In genomic region chr5:96176022-96176421, GRCh38 we compare ENCODE assay signal across 35 cellular contexts.
DNase-seq lines count a peak whose midpoint lies in the region; ATAC-seq, FAIRE-seq and TF ChIP-seq lines count a peak whose summit lies in the region.
"Had no signal": no experiment of that assay in that cellular context is flagged by ENCODE, and none has a peak within 500 bp of the region (broad histone marks: within the 10 kb centered on the region; RNA-seq: fewer than 3 reads in every experiment).

No MANE protein-coding gene starts in this region.

- CTCF ChIA-PET in Caco-2 (lab: Charles Lee), result no interaction called here

- peak overlapping the region; percentile 55 for H3K27ac ChIP-seq in VCaP
- H3K27ac ChIP-seq in foreskin keratinocyte, result peak overlapping the region; percentile 48
- H3K27ac ChIP-seq: A549, cardiac muscle cell, esophagus muscularis mucosa, gastroesophageal sphincter, hepatocyte, neutrophil, psoas muscle, thyroid gland, vagina had no signal

- H3K27ac Mint-ChIP-seq in Caco-2 (ENCODE audit: unreplicated experiment), result peak overlapping the region; percentile 40
- H3K27ac Mint-ChIP-seq: activated B cell treated with CpG ODN at 0.5 μM for 24 hours; activated CD4-positive, alpha-beta memory T cell treated with anti-CD3 and anti-CD28 coated beads for 36 hours; activated T-helper 1 cell treated with anti-CD3 and anti-CD28 coated beads, Interleukin-12 subunit alpha, Interleukin-12 subunit beta, Interleukin-2, Interleukin-4 antibody, amounts not matched to agents 30 ng/mL and 10 ng/mL and 1 ng/mL, durations not matched to agents 14 hours and 24 hours and 36 hours; B cell; H9; memory B cell; stimulated activated naive CD8-positive, alpha-beta T cell treated with anti-CD3 and anti-CD28 coated beads, Interleukin-15, amount 100 ng/mL, for 72 hours had no signal

- TF ChIP-seq CTCF in Caco-2 (IDR thresholded peaks at IDR 0.05; ENCODE audit: insufficient read depth in 1 of 2, low read depth in 1 of 2, low read length in 1 of 2, severe bottlenecking in 1 of 2, unreplicated experiment in 1 of 2) (no peak), VCaP (conservative IDR thresholded peaks at IDR 0.05) (no peak), foreskin keratinocyte (conservative IDR thresholded peaks at IDR 0.05) (no peak)

- BruUV-seq in Caco-2 (replicated peaks; lab: Mats Ljungman, UMichigan), result no TSS peak

- H3K4me1 ChIP-seq in Caco-2 (peaks cover 17% of the 10 kb centered on the region), foreskin keratinocyte (peaks cover 42% of the 10 kb centered on the region)
- H3K4me1 ChIP-seq: psoas muscle, thyroid gland had no signal

- H3K4me3 ChIP-seq in Caco-2 (ENCODE audit: low read depth, low read length), result no peak overlapping the region
- H3K4me3 ChIP-seq: A549, cardiac muscle cell, esophagus muscularis mucosa, gastroesophageal sphincter, hepatocyte, psoas muscle, thyroid gland, vagina had no signal

- no peaks in the 10 kb centered on the region for H3K27me3 Mint-ChIP-seq in Caco-2 (ENCODE audit: insufficient read depth, unreplicated experiment)
- H3K27me3 Mint-ChIP-seq: activated B cell treated with CpG ODN at 0.5 μM for 24 hours had no signal

- no peaks in the 10 kb centered on the region for H3K36me3 Mint-ChIP-seq in Caco-2 (ENCODE audit: insufficient read depth, unreplicated experiment)
- H3K36me3 Mint-ChIP-seq: activated CD4-positive, alpha-beta memory T cell treated with anti-CD3 and anti-CD28 coated beads for 36 hours; memory B cell had no signal

- DNase-seq in Caco-2, result no peak
- peak; percentile 52 for DNase-seq in M059J (ENCODE audit: low read depth)
- no peak for DNase-seq in foreskin keratinocyte
- no peak for DNase-seq in stimulated activated CD4-positive, alpha-beta T cell treated with anti-CD3 and anti-CD28 coated beads, Interleukin-4, amount 100 ng/mL, for 4 hours
- DNase-seq in NCI-H345 (lab: John Stamatoyannopoulos, UW), result no peak
- DNase-seq in GM19239 (ENCODE audit: insufficient read length, low spot score), result no peak
- DNase-seq: activated B cell treated with CpG ODN at 0.5 μM for 24 hours; activated CD4-positive, alpha-beta memory T cell treated with anti-CD3 and anti-CD28 coated beads for 36 hours; activated CD8-positive, alpha-beta memory T cell treated with anti-CD3 and anti-CD28 coated beads, Interleukin-2, amount 50 U/mL, for 4 hours; activated naive CD4-positive, alpha-beta T cell treated with anti-CD3 and anti-CD28 coated beads, Interleukin-2, amount 50 U/mL, for 16 hours; amygdala; cortex of kidney; DMS53; GF-D8; H9; KG1; left colon; NCI-H1417; NCI-H2029 treated with DMSO at 0.1 percent for 48 hours; NCI-H774; psoas muscle; stimulated activated naive CD8-positive, alpha-beta T cell treated with anti-CD3 and anti-CD28 coated beads, Interleukin-15, amount 100 ng/mL, for 72 hours; thyroid gland had no signal

- H3K9me3 Mint-ChIP-seq in Caco-2 (ENCODE audit: unreplicated experiment), result peaks cover 10% of the 10 kb centered on the region
- H3K9me3 Mint-ChIP-seq: activated B cell treated with CpG ODN at 0.5 μM for 24 hours; activated CD4-positive, alpha-beta memory T cell treated with anti-CD3 and anti-CD28 coated beads for 36 hours; activated T-helper 1 cell treated with anti-CD3 and anti-CD28 coated beads, Interleukin-12 subunit alpha, Interleukin-12 subunit beta, Interleukin-2, Interleukin-4 antibody, amounts not matched to agents 30 ng/mL and 10 ng/mL and 1 ng/mL, durations not matched to agents 14 hours and 24 hours and 36 hours; H9; memory B cell; stimulated activated naive CD8-positive, alpha-beta T cell treated with anti-CD3 and anti-CD28 coated beads, Interleukin-15, amount 100 ng/mL, for 72 hours had no signal

- POLR2A ChIA-PET in Caco-2 (lab: Charles Lee), result no interaction called here

- no peaks in the 10 kb centered on the region for H3K9me3 ChIP-seq in Caco-2
- H3K9me3 ChIP-seq: A549, esophagus muscularis mucosa, gastroesophageal sphincter, neutrophil, psoas muscle, thyroid gland, vagina had no signal

- no peak for ATAC-seq in foreskin keratinocyte
- no peak for ATAC-seq in GM18861 (IDR thresholded peaks at IDR 0.05; ENCODE audit: unreplicated experiment)
- ATAC-seq: A549; gastroesophageal sphincter; left colon; psoas muscle; stimulated activated naive CD8-positive, alpha-beta T cell treated with anti-CD3 and anti-CD28 coated beads, Interleukin-15, amount 100 ng/mL, for 72 hours had no signal

- intact Hi-C loops in Caco-2 (cut with micrococcal nuclease; ENCODE audit: unreplicated experiment), result no loop called here

- no peak overlapping the region for H3K4me3 Mint-ChIP-seq in Caco-2 (ENCODE audit: unreplicated experiment)
- H3K4me3 Mint-ChIP-seq: activated B cell treated with CpG ODN at 0.5 μM for 24 hours; activated CD4-positive, alpha-beta memory T cell treated with anti-CD3 and anti-CD28 coated beads for 36 hours; activated T-helper 1 cell treated with anti-CD3 and anti-CD28 coated beads, Interleukin-12 subunit alpha, Interleukin-12 subunit beta, Interleukin-2, Interleukin-4 antibody, amounts not matched to agents 30 ng/mL and 10 ng/mL and 1 ng/mL, durations not matched to agents 14 hours and 24 hours and 36 hours; B cell; H9; memory B cell; stimulated activated naive CD8-positive, alpha-beta T cell treated with anti-CD3 and anti-CD28 coated beads, Interleukin-15, amount 100 ng/mL, for 72 hours had no signal

- no peaks in the 10 kb centered on the region for H3K27me3 ChIP-seq in Caco-2 (replicated peaks; ENCODE audit: control insufficient read depth, insufficient read depth, low read length)
- no peaks in the 10 kb centered on the region for H3K27me3 ChIP-seq in foreskin keratinocyte
- H3K27me3 ChIP-seq: cardiac muscle cell, esophagus muscularis mucosa, gastroesophageal sphincter, hepatocyte, neutrophil, thyroid gland, vagina had no signal

- H3K4me1 Mint-ChIP-seq in Caco-2 (ENCODE audit: low read depth, unreplicated experiment), result peaks cover 20% of the 10 kb centered on the region
- H3K4me1 Mint-ChIP-seq: stimulated activated naive CD8-positive, alpha-beta T cell treated with anti-CD3 and anti-CD28 coated beads, Interleukin-15, amount 100 ng/mL, for 72 hours had no signal

- FAIRE-seq in GM19239 (lab: Jason Lieb, UNC), result no peak
- FAIRE-seq: A549 had no signal

- H3K36me3 ChIP-seq in Caco-2 (ENCODE audit: control insufficient read depth, insufficient read depth, low read length), result no peaks in the 10 kb centered on the region
- H3K36me3 ChIP-seq: cardiac muscle cell, esophagus muscularis mucosa, gastroesophageal sphincter, neutrophil, thyroid gland, vagina had no signal
